In genomic region chr10:77818378-77818777, GRCh38 we compare ENCODE assay signal across 19 cellular contexts.
DNase-seq lines count a peak whose midpoint lies in the region; ATAC-seq, FAIRE-seq and TF ChIP-seq lines count a peak whose summit lies in the region.
"Had no signal": no experiment of that assay in that cellular context is flagged by ENCODE, and none has a peak within 500 bp of the region (broad histone marks: within the 10 kb centered on the region; RNA-seq: fewer than 3 reads in every experiment).

No MANE protein-coding gene starts in this region.

- H3K4me1 ChIP-seq in kidney (ENCODE audit: control insufficient read depth in 1 of 2, insufficient read depth in 1 of 2, low read depth in 1 of 2, low read length in 2 of 2): no peaks in the 10 kb centered on the region
- H3K4me1 ChIP-seq: HAP-1 had no signal

- peak overlapping the region; percentile 76 for H3K27ac Mint-ChIP-seq in activated T-helper 17 cell treated with anti-CD3 and anti-CD28 coated beads, Interleukin-2, amount 50 U/mL, for 72 hours
- H3K27ac Mint-ChIP-seq in stimulated activated effector memory CD8-positive, alpha-beta T cell treated with anti-CD3 and anti-CD28 coated beads, Interleukin-12 subunit alpha, Interleukin-12 subunit beta, amount 100 ng/mL, for 72 hours: peak overlapping the region; percentile 50
- H3K27ac Mint-ChIP-seq: CD8-positive, alpha-beta T cell had no signal

- DNase-seq in RWPE1 (ENCODE audit: low spot score): no peak
- DNase-seq in kidney: peak; percentile 46
- no peak for DNase-seq in stimulated activated effector memory CD8-positive, alpha-beta T cell treated with anti-CD3 and anti-CD28 coated beads, Interleukin-12 subunit alpha, Interleukin-12 subunit beta, amount 100 ng/mL, for 72 hours (ENCODE audit: low spot score in 2 of 2)
- DNase-seq in NCI-H2171 treated with DMSO at 0.1 percent for 48 hours (lab: John Stamatoyannopoulos, UW): no peak
- DNase-seq: CD8-positive, alpha-beta T cell; COR-L47; DMS153; DMS79 treated with DMSO at 0.1 percent for 48 hours; EL; GOT3 had no signal

- no peak for TF ChIP-seq CTCF in RWPE1 (conservative IDR thresholded peaks at IDR 0.05; ENCODE audit: low read depth)
- TF ChIP-seq CTCF in kidney (IDR thresholded peaks at IDR 0.05; ENCODE audit: borderline replicate concordance, extremely low read depth, insufficient read depth): no peak

- FAIRE-seq in kidney (lab: Jason Lieb, UNC): no peak
- FAIRE-seq: D721Med, G401.6, GM12891 had no signal

- no peak overlapping the region for H3K4me3 Mint-ChIP-seq in activated T-helper 17 cell treated with anti-CD3 and anti-CD28 coated beads, Interleukin-2, amount 50 U/mL, for 72 hours
- H3K4me3 Mint-ChIP-seq in stimulated activated effector memory CD8-positive, alpha-beta T cell treated with anti-CD3 and anti-CD28 coated beads, Interleukin-12 subunit alpha, Interleukin-12 subunit beta, amount 100 ng/mL, for 72 hours: no peak overlapping the region
- H3K4me3 Mint-ChIP-seq: CD14-positive monocyte; CD8-positive, alpha-beta T cell had no signal

- H3K27ac ChIP-seq in RWPE1 (peak overlapping the region; percentile 16), kidney (ENCODE audit: low read depth in 2 of 2, low read length in 2 of 2) (no peak overlapping the region)
- H3K27ac ChIP-seq: HL-60 had no signal

- no peaks in the 10 kb centered on the region for H3K27me3 Mint-ChIP-seq in activated T-helper 17 cell treated with anti-CD3 and anti-CD28 coated beads, Interleukin-2, amount 50 U/mL, for 72 hours

- H3K9me3 Mint-ChIP-seq in activated T-helper 17 cell treated with anti-CD3 and anti-CD28 coated beads, Interleukin-2, amount 50 U/mL, for 72 hours: no peaks in the 10 kb centered on the region
- no peaks in the 10 kb centered on the region for H3K9me3 Mint-ChIP-seq in stimulated activated effector memory CD8-positive, alpha-beta T cell treated with anti-CD3 and anti-CD28 coated beads, Interleukin-12 subunit alpha, Interleukin-12 subunit beta, amount 100 ng/mL, for 72 hours
- H3K9me3 Mint-ChIP-seq: CD14-positive monocyte; CD8-positive, alpha-beta T cell had no signal

- POLR2A ChIA-PET in RWPE1 (lab: Yijun Ruan, JAX; ENCODE audit: low non-redundant PET): no interaction called here

- H3K36me3 Mint-ChIP-seq in activated T-helper 17 cell treated with anti-CD3 and anti-CD28 coated beads, Interleukin-2, amount 50 U/mL, for 72 hours (ENCODE audit: low read depth): no peaks in the 10 kb centered on the region
- peaks cover 30% of the 10 kb centered on the region for H3K36me3 Mint-ChIP-seq in stimulated activated effector memory CD8-positive, alpha-beta T cell treated with anti-CD3 and anti-CD28 coated beads, Interleukin-12 subunit alpha, Interleukin-12 subunit beta, amount 100 ng/mL, for 72 hours
- H3K36me3 Mint-ChIP-seq: CD14-positive monocyte; CD8-positive, alpha-beta T cell had no signal

- H3K9me3 ChIP-seq in kidney (ENCODE audit: control insufficient read depth in 1 of 2, low read length in 2 of 2): no peaks in the 10 kb centered on the region
- H3K9me3 ChIP-seq: HAP-1 had no signal

- H3K4me3 ChIP-seq in kidney (ENCODE audit: low read length in 2 of 2): no peak overlapping the region
- H3K4me3 ChIP-seq: HAP-1 had no signal

- no peak for ATAC-seq in activated T-helper 17 cell treated with anti-CD3 and anti-CD28 coated beads, Interleukin-2, amount 50 U/mL, for 72 hours (replicated peaks)
- no peak for ATAC-seq in stimulated activated effector memory CD8-positive, alpha-beta T cell treated with anti-CD3 and anti-CD28 coated beads, Interleukin-12 subunit alpha, Interleukin-12 subunit beta, amount 100 ng/mL, for 72 hours
- ATAC-seq in GM18867 (IDR thresholded peaks at IDR 0.05; ENCODE audit: unreplicated experiment) (no peak), HG03342 (IDR thresholded peaks at IDR 0.05; ENCODE audit: unreplicated experiment) (no peak)
- ATAC-seq: CD8-positive, alpha-beta T cell had no signal

- H3K36me3 ChIP-seq in kidney (ENCODE audit: control insufficient read depth in 1 of 2, insufficient read depth in 2 of 2, low read length in 2 of 2): peaks cover 26 to 58% of the 10 kb centered on the region in 2 donors

- H3K9ac ChIP-seq in kidney (ENCODE audit: low read length in 2 of 2): no peak overlapping the region

- intact Hi-C loops in kidney (cut with DNase I): no loop called here

- CTCF ChIA-PET in RWPE1 (lab: Yijun Ruan, JAX): no interaction called here

- H3K4me1 Mint-ChIP-seq in activated T-helper 17 cell treated with anti-CD3 and anti-CD28 coated beads, Interleukin-2, amount 50 U/mL, for 72 hours: peaks cover 5% of the 10 kb centered on the region
- H3K4me1 Mint-ChIP-seq in stimulated activated effector memory CD8-positive, alpha-beta T cell treated with anti-CD3 and anti-CD28 coated beads, Interleukin-12 subunit alpha, Interleukin-12 subunit beta, amount 100 ng/mL, for 72 hours: peaks cover 9% of the 10 kb centered on the region
- H3K4me1 Mint-ChIP-seq: CD14-positive monocyte had no signal
